35 cellular contexts compared by ENCODE assay signal in genomic region chr7:127501817-127502216, GRCh38.
"Had no signal": no experiment of that assay in that cellular context is flagged by ENCODE, and none has a peak within 500 bp of the region (broad histone marks: within the 10 kb centered on the region; RNA-seq: fewer than 3 reads in every experiment).

No MANE protein-coding gene starts in this region.

- FAIRE-seq: astrocyte, TTC549 had no signal

- H3K27ac Mint-ChIP-seq: activated CD4-positive, alpha-beta memory T cell treated with anti-CD3 and anti-CD28 coated beads, Interleukin-2, amount 10 ng/mL, durations not matched to agents 7 days and 5 days; activated CD4-positive, alpha-beta T cell treated with anti-CD3 and anti-CD28 coated beads for 36 hours; activated CD4-positive, alpha-beta T cell treated with anti-CD3 and anti-CD28 coated beads, Interleukin-2, amount 10 ng/mL, durations not matched to agents 7 days and 5 days; activated CD8-positive, alpha-beta memory T cell treated with anti-CD3 and anti-CD28 coated beads, Interleukin-2, amount 10 ng/mL, durations not matched to agents 7 days and 5 days; activated CD8-positive, alpha-beta T cell treated with anti-CD3 and anti-CD28 coated beads, Interleukin-2, amount 10 ng/mL, durations not matched to agents 7 days and 5 days; activated naive CD4-positive, alpha-beta T cell treated with anti-CD3 and anti-CD28 coated beads, Interleukin-2, amount 10 ng/mL, durations not matched to agents 7 days and 5 days; activated naive CD4-positive, alpha-beta T cell treated with anti-CD3 and anti-CD28 coated beads, Interleukin-2, amount 50 U/mL, for 24 hours; activated naive CD8-positive, alpha-beta T cell; activated naive CD8-positive, alpha-beta T cell treated with anti-CD3 and anti-CD28 coated beads, Interleukin-2, amount 10 ng/mL, durations not matched to agents 7 days and 5 days; activated T-cell treated with anti-CD3 and anti-CD28 coated beads, Interleukin-2, amount 50 U/mL, for 24 hours; activated T-helper 2 cell treated with anti-CD3 and anti-CD28 coated beads, Interferon-gamma antibody, Interleukin-2, Interleukin-4, amounts not matched to agents 10 μg/mL and 5 μg/mL and 100 μg/mL, durations not matched to agents 14 hours and 24 hours and 36 hours; T-helper 1 cell treated with Interleukin-12 subunit alpha and Interleukin-12 subunit beta and Interleukin-4 antibody, amounts not matched to agents 30 μg/mL and 1 μg/mL, for 36 hours; T-helper 2 cell treated with Interferon-gamma antibody and Interleukin-4, amounts not matched to agents 5 μg/mL and 100 μg/mL, for 36 hours had no signal

- H3K9me3 Mint-ChIP-seq: activated CD4-positive, alpha-beta memory T cell treated with anti-CD3 and anti-CD28 coated beads, Interleukin-2, amount 10 ng/mL, durations not matched to agents 7 days and 5 days; activated naive CD4-positive, alpha-beta T cell treated with anti-CD3 and anti-CD28 coated beads, Interleukin-2, amount 10 ng/mL, durations not matched to agents 7 days and 5 days; activated naive CD4-positive, alpha-beta T cell treated with anti-CD3 and anti-CD28 coated beads, Interleukin-2, amount 50 U/mL, for 24 hours; activated naive CD8-positive, alpha-beta T cell treated with anti-CD3 and anti-CD28 coated beads, Interleukin-2, amount 10 ng/mL, durations not matched to agents 7 days and 5 days; activated T-cell treated with anti-CD3 and anti-CD28 coated beads, Interleukin-2, amount 50 U/mL, for 24 hours; activated T-helper 2 cell treated with anti-CD3 and anti-CD28 coated beads, Interferon-gamma antibody, Interleukin-2, Interleukin-4, amounts not matched to agents 10 μg/mL and 5 μg/mL and 100 μg/mL, durations not matched to agents 14 hours and 24 hours and 36 hours; T-helper 1 cell treated with Interleukin-12 subunit alpha and Interleukin-12 subunit beta and Interleukin-4 antibody, amounts not matched to agents 30 μg/mL and 1 μg/mL, for 36 hours; T-helper 2 cell treated with Interferon-gamma antibody and Interleukin-4, amounts not matched to agents 5 μg/mL and 100 μg/mL, for 36 hours had no signal

- H3K4me1 Mint-ChIP-seq: activated CD4-positive, alpha-beta memory T cell treated with anti-CD3 and anti-CD28 coated beads, Interleukin-2, amount 10 ng/mL, durations not matched to agents 7 days and 5 days; activated CD4-positive, alpha-beta T cell treated with anti-CD3 and anti-CD28 coated beads for 36 hours; activated CD4-positive, alpha-beta T cell treated with anti-CD3 and anti-CD28 coated beads, Interleukin-2, amount 10 ng/mL, durations not matched to agents 7 days and 5 days; activated CD8-positive, alpha-beta memory T cell treated with anti-CD3 and anti-CD28 coated beads, Interleukin-2, amount 10 ng/mL, durations not matched to agents 7 days and 5 days; activated naive CD4-positive, alpha-beta T cell treated with anti-CD3 and anti-CD28 coated beads, Interleukin-2, amount 10 ng/mL, durations not matched to agents 7 days and 5 days; activated naive CD4-positive, alpha-beta T cell treated with anti-CD3 and anti-CD28 coated beads, Interleukin-2, amount 50 U/mL, for 24 hours; activated naive CD8-positive, alpha-beta T cell treated with anti-CD3 and anti-CD28 coated beads, Interleukin-2, amount 10 ng/mL, durations not matched to agents 7 days and 5 days had no signal

- H3K4me3 Mint-ChIP-seq: activated CD4-positive, alpha-beta memory T cell treated with anti-CD3 and anti-CD28 coated beads, Interleukin-2, amount 10 ng/mL, durations not matched to agents 7 days and 5 days; activated CD4-positive, alpha-beta T cell treated with anti-CD3 and anti-CD28 coated beads for 36 hours; activated CD4-positive, alpha-beta T cell treated with anti-CD3 and anti-CD28 coated beads, Interleukin-2, amount 10 ng/mL, durations not matched to agents 7 days and 5 days; activated CD8-positive, alpha-beta memory T cell treated with anti-CD3 and anti-CD28 coated beads, Interleukin-2, amount 10 ng/mL, durations not matched to agents 7 days and 5 days; activated CD8-positive, alpha-beta T cell treated with anti-CD3 and anti-CD28 coated beads, Interleukin-2, amount 10 ng/mL, durations not matched to agents 7 days and 5 days; activated naive CD4-positive, alpha-beta T cell treated with anti-CD3 and anti-CD28 coated beads, Interleukin-2, amount 10 ng/mL, durations not matched to agents 7 days and 5 days; activated naive CD4-positive, alpha-beta T cell treated with anti-CD3 and anti-CD28 coated beads, Interleukin-2, amount 50 U/mL, for 24 hours; activated naive CD8-positive, alpha-beta T cell; activated naive CD8-positive, alpha-beta T cell treated with anti-CD3 and anti-CD28 coated beads, Interleukin-2, amount 10 ng/mL, durations not matched to agents 7 days and 5 days; activated T-cell treated with anti-CD3 and anti-CD28 coated beads, Interleukin-2, amount 50 U/mL, for 24 hours; T-helper 1 cell treated with Interleukin-12 subunit alpha and Interleukin-12 subunit beta and Interleukin-4 antibody, amounts not matched to agents 30 μg/mL and 1 μg/mL, for 36 hours; T-helper 2 cell treated with Interferon-gamma antibody and Interleukin-4, amounts not matched to agents 5 μg/mL and 100 μg/mL, for 36 hours had no signal

- ATAC-seq: activated CD4-positive, alpha-beta T cell treated with anti-CD3 and anti-CD28 coated beads for 36 hours; activated CD4-positive, CD25-positive, alpha-beta regulatory T cell treated with anti-CD3 and anti-CD28 coated beads, Interleukin-2, amount 50 U/mL, for 24 hours; activated CD8-positive, alpha-beta memory T cell treated with anti-CD3 and anti-CD28 coated beads, Interleukin-2, amount 10 ng/mL, durations not matched to agents 7 days and 5 days; activated CD8-positive, alpha-beta T cell treated with anti-CD3 and anti-CD28 coated beads, Interleukin-2, amount 10 ng/mL, durations not matched to agents 7 days and 5 days; body of pancreas had no signal

- DNase-seq: activated CD4-positive, alpha-beta memory T cell treated with anti-CD3 and anti-CD28 coated beads, Interleukin-2, amount 10 ng/mL, durations not matched to agents 7 days and 5 days; activated CD4-positive, alpha-beta T cell treated with anti-CD3 and anti-CD28 coated beads for 1 hour; activated CD4-positive, alpha-beta T cell treated with anti-CD3 and anti-CD28 coated beads for 36 hours; activated CD4-positive, alpha-beta T cell treated with anti-CD3 and anti-CD28 coated beads for 48 hours; activated CD4-positive, alpha-beta T cell treated with anti-CD3 and anti-CD28 coated beads, Interleukin-2, amount 10 ng/mL, durations not matched to agents 7 days and 5 days; activated CD4-positive, alpha-beta T cell treated with anti-CD3 and anti-CD28 coated beads, Interleukin-2, amount 50 U/mL, for 48 hours; activated CD4-positive, CD25-positive, alpha-beta regulatory T cell; activated CD8-positive, alpha-beta memory T cell treated with anti-CD3 and anti-CD28 coated beads for 24 hours; activated CD8-positive, alpha-beta memory T cell treated with anti-CD3 and anti-CD28 coated beads, Interleukin-2, amount 10 ng/mL, durations not matched to agents 7 days and 5 days; activated CD8-positive, alpha-beta memory T cell treated with anti-CD3 and anti-CD28 coated beads, Interleukin-2, amount 50 U/mL, for 48 hours; activated CD8-positive, alpha-beta T cell treated with anti-CD3 and anti-CD28 coated beads, Interleukin-2, amount 10 ng/mL, durations not matched to agents 7 days and 5 days; activated effector memory CD4-positive, alpha-beta T cell treated with Interleukin-2 at 50 U/mL for 16 hours; activated gamma-delta T cell; activated naive CD4-positive, alpha-beta T cell treated with anti-CD3 and anti-CD28 coated beads, Interleukin-2, amount 10 ng/mL, durations not matched to agents 7 days and 5 days; activated naive CD4-positive, alpha-beta T cell treated with Interleukin-2 at 50 U/mL for 16 hours; activated naive CD8-positive, alpha-beta T cell treated with anti-CD3 and anti-CD28 coated beads, Interleukin-2, amount 10 ng/mL, durations not matched to agents 7 days and 5 days; activated T-cell treated with anti-CD3 and anti-CD28 coated beads, Interleukin-2, amount 50 U/mL, for 24 hours; activated T-cell treated with anti-CD3 and anti-CD28 coated beads, Interleukin-2, amount 50 U/mL, for 48 hours; adrenal gland; amniotic stem cell; aorta; body of pancreas; brain microvascular endothelial cell; central memory CD4-positive, alpha-beta T cell; T-helper 1 cell; T-helper 2 cell; T-helper 9 cell had no signal

- H3K36me3 Mint-ChIP-seq: activated CD8-positive, alpha-beta memory T cell treated with anti-CD3 and anti-CD28 coated beads, Interleukin-2, amount 10 ng/mL, durations not matched to agents 7 days and 5 days; activated naive CD4-positive, alpha-beta T cell treated with anti-CD3 and anti-CD28 coated beads, Interleukin-2, amount 10 ng/mL, durations not matched to agents 7 days and 5 days; activated naive CD4-positive, alpha-beta T cell treated with anti-CD3 and anti-CD28 coated beads, Interleukin-2, amount 50 U/mL, for 24 hours; activated naive CD8-positive, alpha-beta T cell; activated naive CD8-positive, alpha-beta T cell treated with anti-CD3 and anti-CD28 coated beads, Interleukin-2, amount 10 ng/mL, durations not matched to agents 7 days and 5 days had no signal
